ENCODE assay signal across 12 cellular contexts in genomic region chr5:13985736-13986418, GRCh38. TPM values are rescaled to one million over a fixed set of nuclear protein-coding genes. Genes with fewer than 3 reads are reported as not detected.
DNase-seq lines count a peak whose midpoint lies in the region; ATAC-seq and TF ChIP-seq lines count a peak whose summit lies in the region.
"Had no signal": no experiment of that assay in that cellular context is flagged by ENCODE, and none has a peak within 500 bp of the region (broad histone marks: within the 10 kb centered on the region; RNA-seq: fewer than 3 reads in every experiment).

No MANE protein-coding gene starts in this region.

- H2AK5ac ChIP-seq in mesendoderm (ENCODE audit: low read length), result no peak overlapping the region

- H3K4me3 ChIP-seq in choroid plexus epithelial cell (ENCODE audit: low read depth, low read length), result no peak overlapping the region
- no peak overlapping the region for H3K4me3 ChIP-seq in mesendoderm (ENCODE audit: low read length)
- H3K4me3 ChIP-seq: tibial artery had no signal

- no peaks in the 10 kb centered on the region for H3K4me1 ChIP-seq in mesendoderm (ENCODE audit: control insufficient read depth, low read depth, low read length)

- H2BK120ac ChIP-seq in mesendoderm (ENCODE audit: low read depth, low read length), result no peak overlapping the region

- H3K79me1 ChIP-seq in mesendoderm (ENCODE audit: low read length), result no peaks in the 10 kb centered on the region

- H3K36me3 ChIP-seq in mesendoderm (ENCODE audit: control insufficient read depth, insufficient read depth, low read length), result no peaks in the 10 kb centered on the region
- H3K36me3 ChIP-seq: tibial artery had no signal

- no peaks in the 10 kb centered on the region for H3K79me2 ChIP-seq in mesendoderm (ENCODE audit: control insufficient read depth, insufficient read depth, low read length)

- peaks cover 0 to 3% (median 0%) of the 10 kb centered on the region in 9 donors for H3K9me3 Mint-ChIP-seq in naive thymus-derived CD8-positive, alpha-beta T cell
- H3K9me3 Mint-ChIP-seq: nephron progenitor cell, WTC11 had no signal

- no peak overlapping the region for H3K4me2 ChIP-seq in mesendoderm (ENCODE audit: low read length)

- no peak overlapping the region for H2BK5ac ChIP-seq in mesendoderm (ENCODE audit: low read length)

- POLR2A ChIA-PET in naive thymus-derived CD8-positive, alpha-beta T cell (lab: Charles Lee), result no interaction called here

- H3K4me1 Mint-ChIP-seq in naive thymus-derived CD8-positive, alpha-beta T cell, result no peaks in the 10 kb centered on the region
- H3K4me1 Mint-ChIP-seq: nephron progenitor cell had no signal

- in situ Hi-C loops in Caki2 (cut with HindIII; ENCODE audit: low pct_unique_long_range_greater_than_20kb, low sequenced_read_pairs), result loop anchor here (25.0 kb wide), 1 partner anchor 301 kb away; no protein-coding TSS in a partner anchor

- H3K18ac ChIP-seq in mesendoderm (ENCODE audit: low read length), result no peak overlapping the region

- no peak overlapping the region for H4K8ac ChIP-seq in mesendoderm (ENCODE audit: low read depth, low read length)

- H3K27ac Mint-ChIP-seq in naive thymus-derived CD8-positive, alpha-beta T cell, result no peak overlapping the region
- H3K27ac Mint-ChIP-seq: nephron progenitor cell, WTC11 had no signal

- H4K5ac ChIP-seq in mesendoderm (ENCODE audit: low read length), result no peak overlapping the region

- H2BK15ac ChIP-seq in mesendoderm (replicated peaks; ENCODE audit: low read depth), result no peak overlapping the region

- ATAC-seq in GM19324 (IDR thresholded peaks at IDR 0.05; ENCODE audit: low FRiP score, unreplicated experiment), result no peak
- ATAC-seq in naive thymus-derived CD8-positive, alpha-beta T cell, result no peak
- ATAC-seq: WTC11 had no signal

- peaks cover 6 to 16% (median 9%) of the 10 kb centered on the region in 5 donors for H3K27me3 Mint-ChIP-seq in naive thymus-derived CD8-positive, alpha-beta T cell

- DNase-seq in Caki2 (ENCODE audit: low read depth), result peak; percentile 93
- peak; percentile 38 for DNase-seq in NCI-H69 (lab: John Stamatoyannopoulos, UW)
- DNase-seq in choroid plexus epithelial cell (ENCODE audit: low read depth), result peak; percentile 95
- DNase-seq in mesendoderm, result peak; percentile 43
- DNase-seq in posterior cingulate gyrus, result no peak
- DNase-seq in naive thymus-derived CD8-positive, alpha-beta T cell, result no peak
- no peak for DNase-seq in hippocampal formation (lab: John Stamatoyannopoulos, UW)
- DNase-seq: activated naive CD4-positive, alpha-beta T cell treated with anti-CD3 and anti-CD28 coated beads, Interleukin-2, amount 50 U/mL, for 16 hours; nephron progenitor cell; tibial artery had no signal

- intact Hi-C loops in posterior cingulate gyrus (cut with DNase I), result loop anchor here (5.0 kb wide), 2 partner anchors 286 to 661 kb away; no protein-coding TSS in a partner anchor

- no peak overlapping the region for H3K27ac ChIP-seq in mesendoderm (ENCODE audit: low read depth, low read length)
- H3K27ac ChIP-seq: tibial artery had no signal

- no peaks in the 10 kb centered on the region for H3K36me3 Mint-ChIP-seq in naive thymus-derived CD8-positive, alpha-beta T cell
- H3K36me3 Mint-ChIP-seq: WTC11 had no signal

- no peak overlapping the region for H3K9ac ChIP-seq in mesendoderm (ENCODE audit: low read length)

- no peak for TF ChIP-seq CTCF in choroid plexus epithelial cell (conservative IDR thresholded peaks at IDR 0.05; ENCODE audit: low read depth, low read length)

- H3K4me3 Mint-ChIP-seq in naive thymus-derived CD8-positive, alpha-beta T cell, result no peak overlapping the region
- H3K4me3 Mint-ChIP-seq: nephron progenitor cell, WTC11 had no signal

- no peak overlapping the region for H3K56ac ChIP-seq in mesendoderm (ENCODE audit: low read length)

- WGBS in mesendoderm (ENCODE audit: extremely low coverage, insufficient coverage, low lambda C conversion rate), result no CpG with 5 or more reads among the region's 12 CpGs

- no peaks in the 10 kb centered on the region for H3K27me3 ChIP-seq in mesendoderm (ENCODE audit: insufficient read depth, low read length, poor library complexity)

- H3K23ac ChIP-seq in mesendoderm (ENCODE audit: low read length), result no peak overlapping the region

- no peak overlapping the region for H3K4ac ChIP-seq in mesendoderm (ENCODE audit: low read depth, low read length)

RNA-seq across cellular contexts. Expression of gene DNAH5, which starts 41.4 kb away (rescaled TPM):
- 1.8 and 4.6 TPM in 2 replicates for total RNA-seq in Caki2 (2014; rRNA removed; shearing (Covaris generic); ENCODE audit: low replicate concordance)
- polyA plus RNA-seq in mesendoderm (2013, experiment 1 of 2), result 0.51 TPM
- 0.55 TPM for polyA plus RNA-seq in mesendoderm (2013, experiment 2 of 2)
- total RNA-seq in naive thymus-derived CD8-positive, alpha-beta T cell, result not detected
- polyA plus RNA-seq in naive thymus-derived CD8-positive, alpha-beta T cell, result not detected

Comparison
In these comparisons a context has a peak if more than half of its experiments do, and no peak if none do; other contexts are left out.
1. DNase-seq: peak in Caki2 (single experiment), NCI-H69 (single experiment), choroid plexus epithelial cell (single experiment) and mesendoderm (single experiment); none in posterior cingulate gyrus (0 of 10), naive thymus-derived CD8-positive, alpha-beta T cell (0 of 10) and hippocampal formation (0 of 2).